1 cellular context compared by ENCODE assay signal in genomic region chr2:230152334-230152733, GRCh38.
TF ChIP-seq lines count a peak whose summit lies in the region.

No MANE protein-coding gene starts in this region.

TF ChIP-seq in HepG2, 621 proteins besides CTCF, POLR2A, EP300 and RAD21:
- TF ChIP-seq HINFP (CRISPR knock-in tag; IDR thresholded peaks at IDR 0.05; ENCODE audit: low read depth) (no peak), ZNF432 (CRISPR knock-in tag; IDR thresholded peaks at IDR 0.05; ENCODE audit: borderline replicate concordance) (no peak), ZNF7 (CRISPR knock-in tag; IDR thresholded peaks at IDR 0.05) (peak; percentile 97)
- TF ChIP-seq, protein P1, sequence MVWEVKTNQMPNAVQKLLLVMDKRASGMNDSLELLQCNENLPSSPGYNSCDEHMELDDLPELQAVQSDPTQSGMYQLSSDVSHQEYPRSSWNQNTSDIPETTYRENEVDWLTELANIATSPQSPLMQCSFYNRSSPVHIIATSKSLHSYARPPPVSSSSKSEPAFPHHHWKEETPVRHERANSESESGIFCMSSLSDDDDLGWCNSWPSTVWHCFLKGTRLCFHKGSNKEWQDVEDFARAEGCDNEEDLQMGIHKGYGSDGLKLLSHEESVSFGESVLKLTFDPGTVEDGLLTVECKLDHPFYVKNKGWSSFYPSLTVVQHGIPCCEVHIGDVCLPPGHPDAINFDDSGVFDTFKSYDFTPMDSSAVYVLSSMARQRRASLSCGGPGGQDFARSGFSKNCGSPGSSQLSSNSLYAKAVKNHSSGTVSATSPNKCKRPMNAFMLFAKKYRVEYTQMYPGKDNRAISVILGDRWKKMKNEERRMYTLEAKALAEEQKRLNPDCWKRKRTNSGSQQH (CRISPR knock-in tag; IDR thresholded peaks at IDR 0.05; ENCODE audit: low read depth) = no peak
